ENCODE assay signal across 1 cellular context in the genomic region with DNA sequence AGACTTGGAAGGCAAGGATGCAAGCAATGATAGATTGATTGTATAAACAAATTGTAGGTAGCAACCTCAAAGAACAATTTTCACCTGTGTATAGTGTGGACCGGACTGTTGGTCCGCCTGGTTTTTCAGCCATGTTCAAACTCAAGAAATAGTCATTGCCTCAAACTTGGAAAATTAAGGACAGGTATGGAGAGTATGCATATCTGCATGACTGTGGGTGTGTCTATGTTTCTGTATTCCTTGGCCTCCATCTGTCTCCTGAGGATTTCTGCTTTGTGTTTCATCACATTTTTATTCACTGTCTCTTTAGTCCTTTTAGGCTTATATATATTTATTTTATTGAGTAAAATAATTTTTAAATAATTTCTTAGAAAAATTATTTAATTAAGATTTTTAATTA.
TF ChIP-seq lines count a peak whose summit lies in the region.

No MANE protein-coding gene starts in this region.

TF ChIP-seq in IMR-90, 13 proteins besides CTCF, POLR2A, EP300 and RAD21:
- no peak for TF ChIP-seq NFE2L2 (IDR thresholded peaks at IDR 0.05; ENCODE audit: low read depth, low read length)
- no peak for TF ChIP-seq MAZ (IDR thresholded peaks at IDR 0.05; ENCODE audit: borderline replicate concordance, low read depth, low read length)
- no peak for TF ChIP-seq MAFK (IDR thresholded peaks at IDR 0.05; ENCODE audit: low read depth, low read length)
- no peak for TF ChIP-seq RCOR1 (IDR thresholded peaks at IDR 0.05; ENCODE audit: insufficient replicate concordance, low read length)
